In the genomic region with DNA sequence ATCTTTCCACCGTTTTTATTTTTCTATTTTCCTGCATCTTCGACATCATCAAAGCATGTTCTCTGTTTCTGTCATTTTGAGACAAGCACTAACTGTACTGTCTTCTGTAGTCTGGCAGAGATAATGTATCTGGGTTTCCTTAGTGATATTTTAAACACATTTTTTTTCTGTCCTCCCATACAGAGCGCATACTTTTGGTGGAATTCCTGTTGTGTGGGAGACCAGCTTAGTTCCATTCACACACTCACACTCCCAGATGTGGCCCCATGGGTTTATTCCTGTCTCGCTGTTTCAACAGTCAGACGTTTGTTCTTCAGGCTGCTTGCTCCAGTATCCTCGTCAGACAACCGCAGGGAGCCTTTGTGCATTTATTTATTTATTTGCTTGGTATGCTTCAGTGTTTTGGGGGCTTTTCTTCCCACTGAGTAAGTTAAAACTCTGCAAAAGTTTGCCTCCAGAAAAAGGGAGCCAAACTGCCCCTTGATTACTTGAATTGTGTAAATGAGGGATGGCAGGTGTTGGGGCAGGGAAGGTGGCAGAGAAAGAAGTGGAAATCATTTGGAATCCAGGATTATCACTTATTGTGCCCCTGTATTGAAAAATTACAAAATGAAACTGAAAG, we compare ENCODE assay signal across 8 cellular contexts.
DNase-seq lines count a peak whose midpoint lies in the region; ATAC-seq and TF ChIP-seq lines count a peak whose summit lies in the region.

No MANE protein-coding gene starts in this region.

- H3K4me3 ChIP-seq in cardiac muscle cell (no peak overlapping the region), psoas muscle (peak overlapping the region; percentile 48)

- peak; percentile 75 for ATAC-seq in WTC11
- ATAC-seq in psoas muscle = peak; percentile 50 to 79 (median 64)
- no peak for ATAC-seq in activated T-cell treated with anti-CD3 and anti-CD28 coated beads, Interleukin-2, amount 50 U/mL, for 4 hours
- ATAC-seq in esophagus mucosa = no peak
- no peak for ATAC-seq in GM19328 (IDR thresholded peaks at IDR 0.05; ENCODE audit: unreplicated experiment)
- no peak for ATAC-seq in HG02884 (IDR thresholded peaks at IDR 0.05; ENCODE audit: unreplicated experiment)

- H3K4me1 ChIP-seq in cardiac muscle cell (ENCODE audit: low read depth) (peaks cover 29% of the 10 kb centered on the region), psoas muscle (peaks cover 33% of the 10 kb centered on the region)

- H3K27ac ChIP-seq in cardiac muscle cell (peak overlapping the region; percentile 79), psoas muscle (peak overlapping the region; percentile 73)

- H3K27me3 Mint-ChIP-seq in Calu3 (ENCODE audit: unreplicated experiment) = no peaks in the 10 kb centered on the region
- H3K27me3 Mint-ChIP-seq in WTC11 (ENCODE audit: low read depth) = no peaks in the 10 kb centered on the region
- no peaks in the 10 kb centered on the region for H3K27me3 Mint-ChIP-seq in activated T-cell treated with anti-CD3 and anti-CD28 coated beads, Interleukin-2, amount 50 U/mL, for 4 hours (ENCODE audit: low read depth)

- no TSS peak for BruUV-seq in Calu3 (replicated peaks; lab: Mats Ljungman, UMichigan)

- H3K4me1 Mint-ChIP-seq in Calu3 (ENCODE audit: low read depth, unreplicated experiment) (peaks cover 31% of the 10 kb centered on the region), WTC11 (peaks cover 28% of the 10 kb centered on the region)
- H3K4me1 Mint-ChIP-seq in activated T-cell treated with anti-CD3 and anti-CD28 coated beads, Interleukin-2, amount 50 U/mL, for 4 hours (ENCODE audit: low read depth) = peaks cover 29% of the 10 kb centered on the region

- H3K9me3 ChIP-seq in cardiac muscle cell (ENCODE audit: low read depth) = no peaks in the 10 kb centered on the region
- no peaks in the 10 kb centered on the region for H3K9me3 ChIP-seq in psoas muscle

- DNase-seq in Calu3 (peak; percentile 29), WTC11 (ENCODE audit: low spot score) (no peak), cardiac muscle cell (ENCODE audit: low read depth in 1 of 2, low spot score in 1 of 2) (peak; percentile 44 to 100), psoas muscle (no peak)
- DNase-seq in activated T-cell treated with anti-CD3 and anti-CD28 coated beads, Interleukin-2, amount 50 U/mL, for 4 hours = no peak

- H3K36me3 Mint-ChIP-seq in Calu3 (ENCODE audit: insufficient read depth, unreplicated experiment) (no peaks in the 10 kb centered on the region), WTC11 (peaks cover 4% of the 10 kb centered on the region)
- no peaks in the 10 kb centered on the region for H3K36me3 Mint-ChIP-seq in activated T-cell treated with anti-CD3 and anti-CD28 coated beads, Interleukin-2, amount 50 U/mL, for 4 hours (ENCODE audit: insufficient read depth)

- H3K4me3 Mint-ChIP-seq in Calu3 (ENCODE audit: low read depth, unreplicated experiment) (peak overlapping the region; percentile 63), WTC11 (no peak overlapping the region)
- H3K4me3 Mint-ChIP-seq in activated T-cell treated with anti-CD3 and anti-CD28 coated beads, Interleukin-2, amount 50 U/mL, for 4 hours = no peak overlapping the region

- TF ChIP-seq CTCF in Calu3 (IDR thresholded peaks at IDR 0.05; ENCODE audit: unreplicated experiment) (no peak), WTC11 (IDR thresholded peaks at IDR 0.05) (no peak), cardiac muscle cell (IDR thresholded peaks at IDR 0.05; ENCODE audit: low read depth, low read length) (no peak), psoas muscle (IDR thresholded peaks at IDR 0.05) (no peak)

- no peaks in the 10 kb centered on the region for H3K36me3 ChIP-seq in cardiac muscle cell
- H3K36me3 ChIP-seq in psoas muscle (ENCODE audit: insufficient read depth in 1 of 2, low read depth in 1 of 2) = no peaks in the 10 kb centered on the region

- no peaks in the 10 kb centered on the region for H3K27me3 ChIP-seq in cardiac muscle cell
- H3K27me3 ChIP-seq in psoas muscle (ENCODE audit: insufficient read depth in 3 of 3, low read length in 2 of 3) = no peaks in the 10 kb centered on the region

- 15 to 22% (median 19%) methylated on average over 7 of the region's 7 CpGs for WGBS in psoas muscle, 3 donors

- CTCF ChIA-PET in Calu3 (lab: Charles Lee) = interaction anchor here (0.6 kb wide), 1 partner anchor 1069 kb away, joined by 6 read pairs; a partner anchor contains a TSS
- CTCF ChIA-PET in WTC11 (lab: Charles Lee) = interaction anchor here (0.6 kb wide), 1 partner anchor 1438 kb away, joined by 3 read pairs; no protein-coding TSS in a partner anchor

- peak overlapping the region; percentile 85 for H3K27ac Mint-ChIP-seq in Calu3 (ENCODE audit: unreplicated experiment)
- peak overlapping the region; percentile 75; the same call in 1 of the 2 replicates for H3K27ac Mint-ChIP-seq in WTC11

- intact Hi-C loops in Calu3 (cut with micrococcal nuclease; ENCODE audit: unreplicated experiment) (loop anchor here (2.0 to 10.0 kb wide), 2 partner anchors 413 to 455 kb away; no protein-coding TSS in a partner anchor), psoas muscle (cut with DNase I) (loop anchor here in 1 of 2 donors (5.0 to 10.0 kb wide), 3 partner anchors 403 to 525 kb away; no protein-coding TSS in a partner anchor)

- POLR2A ChIA-PET in WTC11 (lab: Charles Lee) = no interaction called here

- H3K9me3 Mint-ChIP-seq in Calu3 (ENCODE audit: low read depth, unreplicated experiment) (peaks cover 8% of the 10 kb centered on the region), WTC11 (peaks cover 7% of the 10 kb centered on the region)
- no peaks in the 10 kb centered on the region for H3K9me3 Mint-ChIP-seq in activated T-cell treated with anti-CD3 and anti-CD28 coated beads, Interleukin-2, amount 50 U/mL, for 4 hours

TF ChIP-seq in WTC11, 78 proteins besides CTCF, POLR2A, EP300 and RAD21 (continues in another document):
- no peak for TF ChIP-seq PRRX2 (CRISPR knock-in tag; IDR thresholded peaks at IDR 0.05)
- TF ChIP-seq, protein P1, sequence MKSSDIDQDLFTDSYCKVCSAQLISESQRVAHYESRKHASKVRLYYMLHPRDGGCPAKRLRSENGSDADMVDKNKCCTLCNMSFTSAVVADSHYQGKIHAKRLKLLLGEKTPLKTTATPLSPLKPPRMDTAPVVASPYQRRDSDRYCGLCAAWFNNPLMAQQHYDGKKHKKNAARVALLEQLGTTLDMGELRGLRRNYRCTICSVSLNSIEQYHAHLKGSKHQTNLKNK (CRISPR knock-in tag; IDR thresholded peaks at IDR 0.05) = no peak
- no peak for TF ChIP-seq GABPB1 (CRISPR knock-in tag; IDR thresholded peaks at IDR 0.05)
- no peak for TF ChIP-seq NFYB (CRISPR knock-in tag; conservative IDR thresholded peaks at IDR 0.05; ENCODE audit: low read depth)
- TF ChIP-seq, protein P2, sequence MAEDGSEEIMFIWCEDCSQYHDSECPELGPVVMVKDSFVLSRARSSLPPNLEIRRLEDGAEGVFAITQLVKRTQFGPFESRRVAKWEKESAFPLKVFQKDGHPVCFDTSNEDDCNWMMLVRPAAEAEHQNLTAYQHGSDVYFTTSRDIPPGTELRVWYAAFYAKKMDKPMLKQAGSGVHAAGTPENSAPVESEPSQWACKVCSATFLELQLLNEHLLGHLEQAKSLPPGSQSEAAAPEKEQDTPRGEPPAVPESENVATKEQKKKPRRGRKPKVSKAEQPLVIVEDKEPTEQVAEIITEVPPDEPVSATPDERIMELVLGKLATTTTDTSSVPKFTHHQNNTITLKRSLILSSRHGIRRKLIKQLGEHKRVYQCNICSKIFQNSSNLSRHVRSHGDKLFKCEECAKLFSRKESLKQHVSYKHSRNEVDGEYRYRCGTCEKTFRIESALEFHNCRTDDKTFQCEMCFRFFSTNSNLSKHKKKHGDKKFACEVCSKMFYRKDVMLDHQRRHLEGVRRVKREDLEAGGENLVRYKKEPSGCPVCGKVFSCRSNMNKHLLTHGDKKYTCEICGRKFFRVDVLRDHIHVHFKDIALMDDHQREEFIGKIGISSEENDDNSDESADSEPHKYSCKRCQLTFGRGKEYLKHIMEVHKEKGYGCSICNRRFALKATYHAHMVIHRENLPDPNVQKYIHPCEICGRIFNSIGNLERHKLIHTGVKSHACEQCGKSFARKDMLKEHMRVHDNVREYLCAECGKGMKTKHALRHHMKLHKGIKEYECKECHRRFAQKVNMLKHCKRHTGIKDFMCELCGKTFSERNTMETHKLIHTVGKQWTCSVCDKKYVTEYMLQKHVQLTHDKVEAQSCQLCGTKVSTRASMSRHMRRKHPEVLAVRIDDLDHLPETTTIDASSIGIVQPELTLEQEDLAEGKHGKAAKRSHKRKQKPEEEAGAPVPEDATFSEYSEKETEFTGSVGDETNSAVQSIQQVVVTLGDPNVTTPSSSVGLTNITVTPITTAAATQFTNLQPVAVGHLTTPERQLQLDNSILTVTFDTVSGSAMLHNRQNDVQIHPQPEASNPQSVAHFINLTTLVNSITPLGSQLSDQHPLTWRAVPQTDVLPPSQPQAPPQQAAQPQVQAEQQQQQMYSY (CRISPR knock-in tag; IDR thresholded peaks at IDR 0.05) = no peak
- no peak for TF ChIP-seq RELA (CRISPR knock-in tag; IDR thresholded peaks at IDR 0.05; ENCODE audit: borderline replicate concordance)
- TF ChIP-seq, protein P3, sequence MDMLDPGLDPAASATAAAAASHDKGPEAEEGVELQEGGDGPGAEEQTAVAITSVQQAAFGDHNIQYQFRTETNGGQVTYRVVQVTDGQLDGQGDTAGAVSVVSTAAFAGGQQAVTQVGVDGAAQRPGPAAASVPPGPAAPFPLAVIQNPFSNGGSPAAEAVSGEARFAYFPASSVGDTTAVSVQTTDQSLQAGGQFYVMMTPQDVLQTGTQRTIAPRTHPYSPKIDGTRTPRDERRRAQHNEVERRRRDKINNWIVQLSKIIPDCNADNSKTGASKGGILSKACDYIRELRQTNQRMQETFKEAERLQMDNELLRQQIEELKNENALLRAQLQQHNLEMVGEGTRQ (CRISPR knock-in tag; IDR thresholded peaks at IDR 0.05) = no peak
- TF ChIP-seq TEAD1 (CRISPR knock-in tag; IDR thresholded peaks at IDR 0.05) = no peak
- TF ChIP-seq NR1H2 (CRISPR knock-in tag; IDR thresholded peaks at IDR 0.05) = no peak
- TF ChIP-seq SMAD4 (CRISPR knock-in tag; IDR thresholded peaks at IDR 0.05) = no peak
- TF ChIP-seq TEAD4 (CRISPR knock-in tag; IDR thresholded peaks at IDR 0.05) = no peak

Comparison
In these comparisons a context has a peak if more than half of its experiments do, and no peak if none do; other contexts are left out.
1. DNase-seq: peak in Calu3 (single experiment) and cardiac muscle cell (2 of 2); none in WTC11 (single experiment), psoas muscle (0 of 2) and activated T-cell treated with anti-CD3 and anti-CD28 coated beads, Interleukin-2, amount 50 U/mL, for 4 hours (single experiment).
2. ATAC-seq: peak in WTC11 (single experiment) and psoas muscle (4 of 4); none in activated T-cell treated with anti-CD3 and anti-CD28 coated beads, Interleukin-2, amount 50 U/mL, for 4 hours (0 of 2), esophagus mucosa (single experiment), GM19328 (single experiment) and HG02884 (single experiment).